In genomic region chrX:50813843-50814661, GRCh38 we compare ENCODE assay signal across 8 cellular contexts. TPM values are rescaled to one million over a fixed set of nuclear protein-coding genes. Genes with fewer than 3 reads are reported as not detected.
DNase-seq lines count a peak whose midpoint lies in the region; ATAC-seq and TF ChIP-seq lines count a peak whose summit lies in the region.

Gene SHROOM4 (minus strand): TSS chrX:50814194. CDS start chrX:50814018, 176 bp downstream.

- intact Hi-C loops in Right ventricle myocardium inferior (cut with DNase I) (loop anchor here (10.0 kb wide), 2 partner anchors 69 to 91 kb away; no protein-coding TSS in a partner anchor), cardiac septum (cut with DNase I) (no loop called here), testis (cut with DNase I; ENCODE audit: low total_unique reads) (no loop called here)

- TF ChIP-seq POLR2A in testis (IDR thresholded peaks at IDR 0.05) = no peak

- TF ChIP-seq CTCF in epithelial cell of esophagus (IDR thresholded peaks at IDR 0.05; ENCODE audit: insufficient read depth, low read depth, low read length, missing control alignments) (no peak), testis (IDR thresholded peaks at IDR 0.05) (no peak)

- WGBS in testis, 2 donors = 1% methylated on average over 43 of the region's 47 CpGs; no CpG with 5 or more reads in 1 of the 2 donors

- H3K4me3 ChIP-seq in epithelial cell of esophagus (ENCODE audit: low read length) = peak within 1 kb of the TSS; percentile 49
- peak within 1 kb of the TSS; percentile 36 to 56 for H3K4me3 ChIP-seq in testis

- ATAC-seq in Right ventricle myocardium inferior = peak; percentile 90
- no peak for ATAC-seq in GM19397 (IDR thresholded peaks at IDR 0.05; ENCODE audit: unreplicated experiment)

- no peaks in the 10 kb centered on the region for H3K4me1 ChIP-seq in testis

- H3K9me3 ChIP-seq in testis = no peaks in the 10 kb centered on the region

- DNase-seq in Right ventricle myocardium inferior (ENCODE audit: missing footprints) (peak; percentile 73), cardiac septum (ENCODE audit: low spot score) (no peak), epithelial cell of esophagus (ENCODE audit: low read depth) (peak; percentile 39), medulla oblongata (ENCODE audit: extremely low spot score) (peak; percentile 65), testis (peak; percentile 38), COR-L47 (lab: John Stamatoyannopoulos, UW) (no peak), NCI-H774 (lab: John Stamatoyannopoulos, UW) (no peak)

- no peak within 1 kb of the TSS for H3K27ac ChIP-seq in testis

- no peaks in the 10 kb centered on the region for H3K36me3 ChIP-seq in testis (ENCODE audit: low read depth, missing control alignments)

- H3K27me3 ChIP-seq in testis = no peaks in the 10 kb centered on the region

RNA-seq across cellular contexts. Expression of gene SHROOM4, which starts in this region (rescaled TPM):
- total RNA-seq in Right ventricle myocardium inferior = 10.8 TPM
- 8.6 TPM for total RNA-seq in cardiac septum
- total RNA-seq in testis = 1 to 10 TPM; 4.6 to 6.5 TPM
- polyA plus RNA-seq in testis (ENCODE audit: insufficient read depth, low read depth, low replicate concordance) = 1.9 TPM

Comparison
In these comparisons a context has a peak if more than half of its experiments do, and no peak if none do; other contexts are left out.
1. DNase-seq: peak in Right ventricle myocardium inferior (single experiment), epithelial cell of esophagus (single experiment), medulla oblongata (single experiment) and testis (single experiment); none in cardiac septum (single experiment), COR-L47 (single experiment) and NCI-H774 (single experiment).